ENCODE assay signal across 8 cellular contexts in the genomic region with DNA sequence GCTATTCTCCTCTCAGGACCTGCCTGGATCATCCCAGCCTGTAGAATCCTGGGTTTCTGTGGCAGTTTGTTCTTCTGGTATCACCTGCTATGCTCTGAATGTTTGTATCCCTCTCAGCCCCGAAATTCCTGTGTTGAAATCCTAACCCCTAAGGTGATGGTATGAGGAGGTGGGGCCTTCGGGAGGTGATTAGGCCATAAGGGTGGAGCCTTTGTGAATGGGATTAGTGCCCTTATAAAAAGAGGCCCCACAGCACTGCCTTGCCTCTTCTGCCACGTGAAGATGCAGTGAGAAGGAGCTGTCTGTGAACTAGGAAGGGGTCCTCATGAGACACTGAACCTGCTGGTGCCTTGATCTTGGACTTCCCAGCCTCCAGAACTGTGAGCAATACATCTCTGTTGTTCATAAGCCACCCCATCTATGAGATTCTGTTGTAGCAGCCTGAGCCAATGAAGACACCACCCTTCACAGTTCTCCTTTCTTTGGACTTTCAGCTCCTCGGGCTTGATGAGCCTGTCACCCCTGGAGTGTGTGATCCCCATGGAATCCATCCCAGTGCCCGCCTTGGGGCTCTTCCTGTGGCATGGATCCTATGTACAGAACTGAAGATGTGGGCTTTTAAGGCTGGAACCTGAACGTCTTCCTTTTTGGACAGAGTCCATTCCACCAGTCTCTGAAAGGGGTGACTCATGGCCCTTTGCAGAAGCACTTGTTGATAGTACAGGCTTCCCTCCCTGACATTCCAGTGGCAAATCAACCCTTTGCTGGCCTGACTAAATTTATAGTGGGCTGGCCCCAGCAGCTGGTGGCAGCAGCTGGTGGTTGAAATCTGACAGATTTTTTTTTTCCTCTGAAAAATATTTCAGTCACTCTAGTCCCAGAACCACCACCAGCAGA.
A peak's percentile ranks its signal among the peaks of the same experiment; 100 is the strongest.
DNase-seq lines count a peak whose midpoint lies in the region; ATAC-seq and TF ChIP-seq lines count a peak whose summit lies in the region.

No MANE protein-coding gene starts in this region.

- no peak for TF ChIP-seq POLR2A in NB4 (IDR thresholded peaks at IDR 0.05; ENCODE audit: extremely low read depth, insufficient read length)

- no peak overlapping the region for H3K4me3 ChIP-seq in NB4 (ENCODE audit: low read depth, low read length)
- H3K4me3 ChIP-seq in epithelial cell of esophagus (ENCODE audit: low read length): no peak overlapping the region
- H3K4me3 ChIP-seq in mucosa of rectum (ENCODE audit: low read length in 2 of 2): no peak overlapping the region

- no peaks in the 10 kb centered on the region for H3K27me3 ChIP-seq in mucosa of rectum (ENCODE audit: control insufficient read depth in 2 of 2, insufficient read depth in 2 of 2, low read length in 2 of 2)

- peak overlapping the region; percentile 7 to 26 for H3K27ac ChIP-seq in mucosa of rectum (ENCODE audit: low read depth in 2 of 2, low read length in 2 of 2)

- no peak for ATAC-seq in HG03039 (IDR thresholded peaks at IDR 0.05; ENCODE audit: unreplicated experiment)
- no peak for ATAC-seq in GM21515 (IDR thresholded peaks at IDR 0.05; ENCODE audit: unreplicated experiment)
- no peak for ATAC-seq in HG03342 (IDR thresholded peaks at IDR 0.05; ENCODE audit: unreplicated experiment)

- no peak for TF ChIP-seq CTCF in NB4 (IDR thresholded peaks at IDR 0.05; ENCODE audit: low read depth, low read length)
- no peak for TF ChIP-seq CTCF in epithelial cell of esophagus (IDR thresholded peaks at IDR 0.05; ENCODE audit: insufficient read depth, low read depth, low read length, missing control alignments)

- H3K9me3 ChIP-seq in mucosa of rectum (ENCODE audit: control insufficient read depth in 2 of 2, low read length in 2 of 2): no peaks in the 10 kb centered on the region

- DNase-seq in AG08395 (ENCODE audit: low spot score) (peak; percentile 93), NB4 (ENCODE audit: low read depth) (peak; percentile 43), epithelial cell of esophagus (ENCODE audit: low read depth) (peak; percentile 81), NCI-H2107 treated with DMSO at 0.1 percent for 48 hours (lab: John Stamatoyannopoulos, UW; ENCODE audit: unreplicated experiment) (no peak)

- no peaks in the 10 kb centered on the region for H3K36me3 ChIP-seq in mucosa of rectum (ENCODE audit: control insufficient read depth in 2 of 2, insufficient read depth in 2 of 2, low read length in 2 of 2)

- H3K9ac ChIP-seq in mucosa of rectum (ENCODE audit: low read depth in 1 of 2, low read length in 2 of 2): no peak overlapping the region

- peaks cover 0 to 4% of the 10 kb centered on the region in 2 donors for H3K4me1 ChIP-seq in mucosa of rectum (ENCODE audit: control insufficient read depth in 2 of 2, insufficient read depth in 2 of 2, low read length in 2 of 2)
